Comparison of ENCODE assay signal across 1 cellular context in genomic region chr2:1744151-1744445, GRCh38.
TF ChIP-seq lines count a peak whose summit lies in the region.

No MANE protein-coding gene starts in this region.

TF ChIP-seq in GM23338, 12 proteins besides CTCF, POLR2A, EP300 and RAD21 (continued from another document):
- TF ChIP-seq REST (IDR thresholded peaks at IDR 0.05; ENCODE audit: unreplicated experiment) = no peak
- no peak for TF ChIP-seq EZH2 (IDR thresholded peaks at IDR 0.05; ENCODE audit: low read depth, unreplicated experiment)
- TF ChIP-seq STAT1 (IDR thresholded peaks at IDR 0.05; ENCODE audit: unreplicated experiment) = no peak
- no peak for TF ChIP-seq NANOG (IDR thresholded peaks at IDR 0.05; ENCODE audit: borderline replicate concordance)
- TF ChIP-seq ZNF331 (CRISPR knock-in tag; IDR thresholded peaks at IDR 0.05; ENCODE audit: low read depth) = no peak
- no peak for TF ChIP-seq ETS1 (IDR thresholded peaks at IDR 0.05)
